ENCODE assay signal across 23 cellular contexts in genomic region chr11:116452447-116452846, GRCh38.
"Had no signal": no experiment of that assay in that cellular context is flagged by ENCODE, and none has a peak within 500 bp of the region (broad histone marks: within the 10 kb centered on the region; RNA-seq: fewer than 3 reads in every experiment).

No MANE protein-coding gene starts in this region.

- H3K36me3 ChIP-seq: esophagus squamous epithelium, lower lobe of right lung, ovary, sigmoid colon, thoracic aorta, tibial nerve, upper lobe of left lung, uterus had no signal

- H3K4me3 Mint-ChIP-seq: effector memory CD8-positive, alpha-beta T cell; natural killer cell; stimulated activated effector memory CD8-positive, alpha-beta T cell treated with anti-CD3 and anti-CD28 coated beads, Interleukin-12 subunit alpha, Interleukin-12 subunit beta, amount 100 ng/mL, for 72 hours had no signal

- H3K9me3 ChIP-seq: lower lobe of right lung, ovary, psoas muscle, thoracic aorta, uterus had no signal

- H3K9me3 Mint-ChIP-seq: natural killer cell had no signal

- H3K4me3 ChIP-seq: esophagus squamous epithelium, lower lobe of right lung, ovary, psoas muscle, sigmoid colon, thoracic aorta, tibial nerve, upper lobe of left lung, uterus had no signal

- H3K27ac ChIP-seq: esophagus squamous epithelium, lower lobe of right lung, ovary, psoas muscle, sigmoid colon, thoracic aorta, tibial nerve, upper lobe of left lung, uterus had no signal

- H3K4me1 ChIP-seq: esophagus squamous epithelium, lower lobe of right lung, psoas muscle, tibial nerve, upper lobe of left lung, uterus had no signal

- H3K36me3 Mint-ChIP-seq: natural killer cell; stimulated activated effector memory CD8-positive, alpha-beta T cell treated with anti-CD3 and anti-CD28 coated beads, Interleukin-12 subunit alpha, Interleukin-12 subunit beta, amount 100 ng/mL, for 72 hours had no signal

- H3K27me3 ChIP-seq: esophagus squamous epithelium, ovary, sigmoid colon, tibial nerve, upper lobe of left lung, uterus had no signal

- H3K4me1 Mint-ChIP-seq: natural killer cell had no signal

- DNase-seq: cortex of kidney; effector memory CD8-positive, alpha-beta T cell; erythroblast; esophagus squamous epithelium; foreskin melanocyte; left ventricle myocardium superior; lower lobe of right lung; natural killer cell; occipital lobe; ovary; posterior cingulate gyrus; psoas muscle; right cardiac atrium; sigmoid colon; stimulated activated CD4-positive, alpha-beta T cell treated with anti-CD3 and anti-CD28 coated beads, Interleukin-2, amount 100 ng/mL, for 24 hours; stimulated activated CD4-positive, alpha-beta T cell treated with anti-CD3 and anti-CD28 coated beads, Interleukin-4, amount 100 ng/mL, for 24 hours; stimulated activated naive CD4-positive, alpha-beta T cell treated with Interleukin-2 at 50 U/mL for 16 hours; substantia nigra; upper lobe of left lung; uterus had no signal

- H3K27ac Mint-ChIP-seq: effector memory CD8-positive, alpha-beta T cell; natural killer cell; stimulated activated effector memory CD8-positive, alpha-beta T cell treated with anti-CD3 and anti-CD28 coated beads, Interleukin-12 subunit alpha, Interleukin-12 subunit beta, amount 100 ng/mL, for 72 hours had no signal
